Comparison of ENCODE assay signal across 12 cellular contexts in genomic region chr10:101131962-101132635, GRCh38. TPM values are rescaled to one million over a fixed set of nuclear protein-coding genes. Genes with fewer than 3 reads are reported as not detected.
DNase-seq lines count a peak whose midpoint lies in the region; ATAC-seq and TF ChIP-seq lines count a peak whose summit lies in the region.
"Had no signal": no experiment of that assay in that cellular context is flagged by ENCODE, and none has a peak within 500 bp of the region (broad histone marks: within the 10 kb centered on the region; RNA-seq: fewer than 3 reads in every experiment).

No MANE protein-coding gene starts in this region.

- DNase-seq in CD8-positive, alpha-beta memory T cell, result no peak
- DNase-seq in mammary epithelial cell, result no peak
- DNase-seq in activated effector memory CD4-positive, alpha-beta T cell treated with Interleukin-2 at 50 U/mL for 16 hours, result no peak
- DNase-seq in esophagus squamous epithelium (lab: John Stamatoyannopoulos, UW), result no peak
- no peak for DNase-seq in mesenteric fat pad (ENCODE audit: low spot score)
- DNase-seq: activated CD4-positive, CD25-positive, alpha-beta regulatory T cell treated with anti-CD3 and anti-CD28 coated beads, Interleukin-2, amount 50 U/mL, for 72 hours; amniotic stem cell; hippocampal formation; KG1 had no signal

- H3K4me1 ChIP-seq in ACC112 (ENCODE audit: control insufficient read depth, insufficient read depth, low read length, unreplicated experiment) (no peaks in the 10 kb centered on the region), mammary epithelial cell (ENCODE audit: insufficient read depth, low read length) (peaks cover 8% of the 10 kb centered on the region), esophagus squamous epithelium (peaks cover 24 to 62% (median 32%) of the 10 kb centered on the region in 3 donors)
- H3K4me1 ChIP-seq in CD8-positive, alpha-beta memory T cell (ENCODE audit: insufficient read depth, low read length), result peaks cover 13% of the 10 kb centered on the region

- H2AFZ ChIP-seq in ACC112 (ENCODE audit: low read length, unreplicated experiment) (no peak overlapping the region), mammary epithelial cell (ENCODE audit: low read depth, low read length) (peak overlapping the region; percentile 11)

- H4K20me1 ChIP-seq in mammary epithelial cell (ENCODE audit: insufficient read depth, low read length), result no peaks in the 10 kb centered on the region

- TF ChIP-seq POLR2A in esophagus squamous epithelium (IDR thresholded peaks at IDR 0.05), result no peak

- 5% methylated on average over 22 of the region's 39 CpGs for WGBS in mammary epithelial cell (ENCODE audit: low coverage, missing lambda C conversion rate)
- WGBS in esophagus squamous epithelium, 2 donors, result 4% methylated on average over 31 of the region's 39 CpGs; no CpG with 5 or more reads in 1 of the 2 donors

- CTCF ChIA-PET in CD8-positive, alpha-beta memory T cell (lab: Charles Lee), result interaction anchor here (1.4 to 2.7 kb wide), 3 partner anchors 9 to 10 kb away, joined by 3 to 14 read pairs (median 4); no protein-coding TSS in a partner anchor
- CTCF ChIA-PET in mammary epithelial cell (lab: Charles Lee; ENCODE audit: low non-redundant PET), result no interaction called here

- H3K27ac ChIP-seq in ACC112 (ENCODE audit: low read depth, low read length) (no peak overlapping the region), mammary epithelial cell (ENCODE audit: insufficient read depth, low read depth, low read length) (no peak overlapping the region), esophagus squamous epithelium (no peak overlapping the region)
- H3K27ac ChIP-seq in CD8-positive, alpha-beta memory T cell (ENCODE audit: low read depth, low read length), result no peak overlapping the region

- no peaks in the 10 kb centered on the region for H3K9me3 Mint-ChIP-seq in CD8-positive, alpha-beta memory T cell
- no peaks in the 10 kb centered on the region for H3K9me3 Mint-ChIP-seq in nephron

- dilution Hi-C loops in mammary epithelial cell (cut with HindIII; ENCODE audit: low sequenced_read_pairs), result no loop called here

- in situ Hi-C loops in mammary epithelial cell (cut with MboI; ENCODE audit: low sequenced_read_pairs in 2 of 2), result no loop called here

- peak overlapping the region; percentile 41 to 82 (median 63) for H3K4me3 Mint-ChIP-seq in CD8-positive, alpha-beta memory T cell
- peak overlapping the region; percentile 58 to 73 (median 68) for H3K4me3 Mint-ChIP-seq in nephron

- H3K27ac Mint-ChIP-seq in CD8-positive, alpha-beta memory T cell, result no peak overlapping the region
- no peak overlapping the region for H3K27ac Mint-ChIP-seq in nephron

- ATAC-seq in GM18907 (IDR thresholded peaks at IDR 0.05; ENCODE audit: unreplicated experiment), result no peak

- intact Hi-C loops in mammary epithelial cell (cut with micrococcal nuclease), result no loop called here
- intact Hi-C loops in esophagus squamous epithelium (cut with DNase I), result no loop called here

- H3K4me3 ChIP-seq in ACC112 (ENCODE audit: low read depth, low read length), result peak overlapping the region; percentile 69
- H3K4me3 ChIP-seq in CD8-positive, alpha-beta memory T cell (ENCODE audit: low read length), result no peak overlapping the region
- no peak overlapping the region for H3K4me3 ChIP-seq in mammary epithelial cell (replicated peaks in 1 of 3; ENCODE audit: insufficient read depth in 1 of 3, low read depth in 2 of 3, low read length in 3 of 3)
- peak overlapping the region in 2 of 4 donors; percentile 30 to 56 for H3K4me3 ChIP-seq in esophagus squamous epithelium

- no peaks in the 10 kb centered on the region for H3K9me3 ChIP-seq in CD8-positive, alpha-beta memory T cell (ENCODE audit: low read length)
- no peaks in the 10 kb centered on the region for H3K9me3 ChIP-seq in mammary epithelial cell (replicated peaks; ENCODE audit: insufficient read depth, low read length)
- no peaks in the 10 kb centered on the region for H3K9me3 ChIP-seq in esophagus squamous epithelium

- H3K27me3 ChIP-seq in ACC112 (ENCODE audit: insufficient read depth, low read length) (peaks cover 99% of the 10 kb centered on the region), mammary epithelial cell (ENCODE audit: insufficient read depth, low read length) (peaks cover 70% of the 10 kb centered on the region), esophagus squamous epithelium (peaks cover 45 to 100% (median 64%) of the 10 kb centered on the region in 4 donors)
- H3K27me3 ChIP-seq in CD8-positive, alpha-beta memory T cell (ENCODE audit: insufficient read depth, low read length, poor library complexity, severe bottlenecking), result peaks cover 74% of the 10 kb centered on the region

- peaks cover 23 to 44% (median 24%) of the 10 kb centered on the region in 3 donors for H3K4me1 Mint-ChIP-seq in CD8-positive, alpha-beta memory T cell
- H3K4me1 Mint-ChIP-seq in nephron, result peaks cover 17% of the 10 kb centered on the region

- no peaks in the 10 kb centered on the region for H3K79me2 ChIP-seq in ACC112 (ENCODE audit: control insufficient read depth, insufficient read depth, low read length, unreplicated experiment)
- H3K79me2 ChIP-seq in mammary epithelial cell (ENCODE audit: insufficient read depth, low read length), result no peaks in the 10 kb centered on the region

- H3K4me2 ChIP-seq in mammary epithelial cell (ENCODE audit: insufficient read depth, low read depth, low read length), result peak overlapping the region; percentile 54

- H3K9ac ChIP-seq in mammary epithelial cell (ENCODE audit: insufficient read depth, low read length), result no peak overlapping the region

- peaks cover 0 to 3% (median 0%) of the 10 kb centered on the region in 3 donors for H3K36me3 Mint-ChIP-seq in CD8-positive, alpha-beta memory T cell
- peaks cover 3% of the 10 kb centered on the region for H3K36me3 Mint-ChIP-seq in nephron (ENCODE audit: low read depth)

- H3K27me3 Mint-ChIP-seq in CD8-positive, alpha-beta memory T cell, result peaks cover 60 to 85% of the 10 kb centered on the region in 2 donors
- peaks cover 97% of the 10 kb centered on the region for H3K27me3 Mint-ChIP-seq in nephron (ENCODE audit: low read depth)

- no TSS peak for BruUV-seq in mammary epithelial cell (replicated peaks; lab: Mats Ljungman, UMichigan)

- no peak for TF ChIP-seq CTCF in mammary epithelial cell (conservative IDR thresholded peaks at IDR 0.05 in 1 of 2, IDR thresholded peaks at IDR 0.05 in 1 of 2; ENCODE audit: extremely low read depth in 1 of 2, insufficient read depth in 1 of 2, low read depth in 1 of 2, low read length in 2 of 2)
- no peak for TF ChIP-seq CTCF in nephron (IDR thresholded peaks at IDR 0.05; ENCODE audit: unreplicated experiment in 3 of 3)
- no peak for TF ChIP-seq CTCF in esophagus squamous epithelium (IDR thresholded peaks at IDR 0.05)

- H3K36me3 ChIP-seq in ACC112 (ENCODE audit: insufficient read depth, low read length) (no peaks in the 10 kb centered on the region), mammary epithelial cell (ENCODE audit: insufficient read depth, low read length) (no peaks in the 10 kb centered on the region), esophagus squamous epithelium (no peaks in the 10 kb centered on the region)
- no peaks in the 10 kb centered on the region for H3K36me3 ChIP-seq in CD8-positive, alpha-beta memory T cell (ENCODE audit: insufficient read depth, low read length)

- POLR2A ChIA-PET in CD8-positive, alpha-beta memory T cell (lab: Charles Lee), result no interaction called here

RNA-seq across cellular contexts. Expression of gene TLX1, which starts 1.0 kb away (rescaled TPM):
- not detected for total RNA-seq in CD8-positive, alpha-beta memory T cell
- not detected for polyA plus RNA-seq in CD8-positive, alpha-beta memory T cell
- total RNA-seq in mammary epithelial cell (not detected), esophagus squamous epithelium (not detected), mesenteric fat pad (not detected)
- not detected for polyA plus RNA-seq in mammary epithelial cell
- not detected for polyA minus RNA-seq in mammary epithelial cell
